ENCODE assay signal across 24 cellular contexts in genomic region chr6:81739230-81740195, GRCh38.
A peak's percentile ranks its signal among the peaks of the same experiment; 100 is the strongest.
DNase-seq lines count a peak whose midpoint lies in the region; FAIRE-seq and TF ChIP-seq lines count a peak whose summit lies in the region.
"Had no signal": no experiment of that assay in that cellular context is flagged by ENCODE, and none has a peak within 500 bp of the region (broad histone marks: within the 10 kb centered on the region; RNA-seq: fewer than 3 reads in every experiment).

No MANE protein-coding gene starts in this region.

- H3K4me1 ChIP-seq in HEK293 (ENCODE audit: control insufficient read depth, insufficient read depth, low read length) = no peaks in the 10 kb centered on the region
- H3K4me1 ChIP-seq: BLaER1, Caco-2 had no signal

- FAIRE-seq in G401.6 (lab: Jason Lieb, UNC) = peak; percentile 28
- peak; percentile 79 for FAIRE-seq in islet of Langerhans (lab: Jason Lieb, UNC)
- FAIRE-seq: GM12891, H1, HTR-8/SVneo had no signal

- H3K9me3 ChIP-seq in HEK293 (ENCODE audit: control insufficient read depth, insufficient read depth, low read depth, low read length) = no peaks in the 10 kb centered on the region
- H3K9me3 ChIP-seq: BLaER1 had no signal

- H3K36me3 ChIP-seq in HEK293 (ENCODE audit: control insufficient read depth in 2 of 2, insufficient read depth in 1 of 2, low read length in 2 of 2) = no peaks in the 10 kb centered on the region
- H3K36me3 ChIP-seq: BLaER1 had no signal

- DNase-seq in NCI-H69 (lab: John Stamatoyannopoulos, UW) = peak; percentile 43
- DNase-seq in NCI-H1930 (lab: John Stamatoyannopoulos, UW) = no peak
- no peak for DNase-seq in activated CD8-positive, alpha-beta memory T cell treated with anti-CD3 and anti-CD28 coated beads for 24 hours
- no peak for DNase-seq in NCI-H128 (lab: John Stamatoyannopoulos, UW; ENCODE audit: unreplicated experiment)
- DNase-seq: ACHN; Caco-2; CD4-positive, alpha-beta T cell; DND-41; MV-4-11; NCI-H1105 treated with DMSO at 0.1 percent for 48 hours; NCI-H2081; NCI-H446 treated with DMSO at 0.1 percent for 48 hours; PC-3; SHP77; SW 1271; T-helper 17 cell had no signal

- no peak overlapping the region for H3K4me3 ChIP-seq in HEK293 (ENCODE audit: low read depth, low read length)
- H3K4me3 ChIP-seq: BLaER1, SK-N-MC had no signal

- H3K27ac ChIP-seq in HEK293 (ENCODE audit: extremely low read depth, low read depth, low read length) = no peak overlapping the region
- H3K27ac ChIP-seq: BLaER1, SK-N-MC had no signal

- CTCF ChIA-PET in HEK293 (lab: Yijun Ruan, JAX) = interaction anchor here (0.6 to 1.9 kb wide), 4 partner anchors 12 to 76 kb away, joined by 3 to 6 read pairs (median 4); partner anchors contain the start of gene TENT5A

- POLR2A ChIA-PET in HEK293 (lab: Yijun Ruan, JAX) = interaction anchor here (1.0 kb wide), 1 partner anchor 13 kb away, joined by 4 read pairs; the partner anchor contains the start of gene TENT5A

- no peak for TF ChIP-seq CTCF in HEK293 (tag by site-specific recombination; IDR thresholded peaks at IDR 0.05)

TF ChIP-seq in HEK293, 187 proteins besides CTCF, POLR2A, EP300 and RAD21:
- TF ChIP-seq ZNF521 (tag by site-specific recombination; IDR thresholded peaks at IDR 0.05) (no peak), ZIC2 (tag by site-specific recombination; IDR thresholded peaks at IDR 0.05) (peak; percentile 76), PRDM1 (tag by site-specific recombination; IDR thresholded peaks at IDR 0.05) (0 out of 2 replicates have a peak, but pooled peaks have one; percentile 2), GLIS1 (tag by site-specific recombination; IDR thresholded peaks at IDR 0.05) (peak; percentile 63)
- TF ChIP-seq, protein P1, sequence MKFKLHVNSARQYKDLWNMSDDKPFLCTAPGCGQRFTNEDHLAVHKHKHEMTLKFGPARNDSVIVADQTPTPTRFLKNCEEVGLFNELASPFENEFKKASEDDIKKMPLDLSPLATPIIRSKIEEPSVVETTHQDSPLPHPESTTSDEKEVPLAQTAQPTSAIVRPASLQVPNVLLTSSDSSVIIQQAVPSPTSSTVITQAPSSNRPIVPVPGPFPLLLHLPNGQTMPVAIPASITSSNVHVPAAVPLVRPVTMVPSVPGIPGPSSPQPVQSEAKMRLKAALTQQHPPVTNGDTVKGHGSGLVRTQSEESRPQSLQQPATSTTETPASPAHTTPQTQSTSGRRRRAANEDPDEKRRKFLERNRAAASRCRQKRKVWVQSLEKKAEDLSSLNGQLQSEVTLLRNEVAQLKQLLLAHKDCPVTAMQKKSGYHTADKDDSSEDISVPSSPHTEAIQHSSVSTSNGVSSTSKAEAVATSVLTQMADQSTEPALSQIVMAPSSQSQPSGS (tag by site-specific recombination; IDR thresholded peaks at IDR 0.05; ENCODE audit: low read depth) = no peak
